ENCODE assay signal across 11 cellular contexts in the genomic region with DNA sequence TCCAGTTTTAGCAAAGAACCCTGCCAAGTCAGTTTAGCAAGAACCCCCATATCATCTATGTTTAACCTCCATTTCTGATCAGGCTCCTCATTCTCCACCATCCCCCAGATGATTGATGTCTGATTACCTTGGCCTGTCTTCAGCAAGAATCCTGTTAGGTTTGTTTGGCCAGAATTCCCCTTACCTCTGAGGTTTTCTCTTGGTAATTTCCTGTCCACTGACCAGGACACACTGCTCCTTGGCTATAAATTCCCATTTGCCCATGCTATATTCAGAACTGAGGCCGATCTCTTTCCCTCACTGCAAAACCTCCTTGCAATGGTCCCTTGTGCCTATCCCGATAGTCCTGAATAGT. TPM values are rescaled to one million over a fixed set of nuclear protein-coding genes. Genes with fewer than 3 reads are reported as not detected.
DNase-seq lines count a peak whose midpoint lies in the region; ATAC-seq and TF ChIP-seq lines count a peak whose summit lies in the region.
"Had no signal": no experiment of that assay in that cellular context is flagged by ENCODE, and none has a peak within 500 bp of the region (broad histone marks: within the 10 kb centered on the region; RNA-seq: fewer than 3 reads in every experiment).

No MANE protein-coding gene starts in this region.

- DNase-seq in ELF-1 (ENCODE audit: low read depth, low spot score) (peak; percentile 38), NCI-H226 (peak; percentile 9), mammary epithelial cell (no peak), GM13977 (ENCODE audit: low spot score) (no peak), GM20000 (ENCODE audit: low spot score) (no peak)
- DNase-seq in effector memory CD4-positive, alpha-beta T cell, result no peak
- DNase-seq: activated CD4-positive, alpha-beta T cell treated with anti-CD3 and anti-CD28 coated beads for 48 hours; amniotic stem cell had no signal

- peak overlapping the region; percentile 62 to 65 (median 62) for H3K4me3 Mint-ChIP-seq in nephron

- peaks cover 23% of the 10 kb centered on the region for H3K4me1 ChIP-seq in mammary epithelial cell (ENCODE audit: insufficient read depth, low read length)
- H3K4me1 ChIP-seq in effector memory CD4-positive, alpha-beta T cell (ENCODE audit: control insufficient read depth, insufficient read depth, low read length, poor library complexity, severe bottlenecking), result peaks cover 14% of the 10 kb centered on the region

- peaks cover 14% of the 10 kb centered on the region for H3K4me1 Mint-ChIP-seq in nephron

- WGBS in mammary epithelial cell (ENCODE audit: low coverage, missing lambda C conversion rate), result 71% methylated on average over 2 of the region's 2 CpGs

- H3K9ac ChIP-seq in mammary epithelial cell (ENCODE audit: insufficient read depth, low read length), result no peak overlapping the region

- in situ Hi-C loops in mammary epithelial cell (cut with MboI; ENCODE audit: low sequenced_read_pairs in 2 of 2) (no loop called here), GM13977 (cut with MboI; ENCODE audit: low pct_unique_long_range_greater_than_20kb, low sequenced_read_pairs, unreplicated experiment) (no loop called here)

- peak overlapping the region; percentile 66 for H2AFZ ChIP-seq in mammary epithelial cell (ENCODE audit: low read depth, low read length)

- no peak overlapping the region for H3K27ac ChIP-seq in mammary epithelial cell (ENCODE audit: insufficient read depth, low read depth, low read length)
- no peak overlapping the region for H3K27ac ChIP-seq in effector memory CD4-positive, alpha-beta T cell (ENCODE audit: insufficient read depth, low read length, poor library complexity, severe bottlenecking)
- H3K27ac ChIP-seq: thoracic aorta had no signal

- peaks cover 23% of the 10 kb centered on the region for H3K27me3 Mint-ChIP-seq in nephron (ENCODE audit: low read depth)

- H3K4me3 ChIP-seq in mammary epithelial cell (replicated peaks in 1 of 3; ENCODE audit: insufficient read depth in 1 of 3, low read depth in 2 of 3, low read length in 3 of 3), result no peak overlapping the region
- no peak overlapping the region for H3K4me3 ChIP-seq in effector memory CD4-positive, alpha-beta T cell (ENCODE audit: insufficient read depth, low read depth, low read length, poor library complexity, severe bottlenecking)

- no peak for TF ChIP-seq CTCF in mammary epithelial cell (conservative IDR thresholded peaks at IDR 0.05 in 1 of 2, IDR thresholded peaks at IDR 0.05 in 1 of 2; ENCODE audit: extremely low read depth in 1 of 2, insufficient read depth in 1 of 2, low read depth in 1 of 2, low read length in 2 of 2)
- no peak for TF ChIP-seq CTCF in nephron (IDR thresholded peaks at IDR 0.05; ENCODE audit: unreplicated experiment in 3 of 3)
- no peak for TF ChIP-seq CTCF in GM13977 (IDR thresholded peaks at IDR 0.05; ENCODE audit: extremely low read depth, insufficient read depth, missing control alignments)
- TF ChIP-seq CTCF in GM20000 (IDR thresholded peaks at IDR 0.05; ENCODE audit: extremely low read depth, missing control alignments), result no peak

- no peaks in the 10 kb centered on the region for H3K36me3 ChIP-seq in mammary epithelial cell (ENCODE audit: insufficient read depth, low read length)
- no peaks in the 10 kb centered on the region for H3K36me3 ChIP-seq in effector memory CD4-positive, alpha-beta T cell (ENCODE audit: control insufficient read depth, insufficient read depth, low read length)
- H3K36me3 ChIP-seq: thoracic aorta had no signal

- intact Hi-C loops in mammary epithelial cell (cut with micrococcal nuclease), result no loop called here

- H3K9me3 Mint-ChIP-seq in nephron, result no peaks in the 10 kb centered on the region

- no TSS peak for BruUV-seq in mammary epithelial cell (replicated peaks; lab: Mats Ljungman, UMichigan)

- no peak overlapping the region for H3K27ac Mint-ChIP-seq in nephron

- no peaks in the 10 kb centered on the region for H3K36me3 Mint-ChIP-seq in nephron (ENCODE audit: low read depth)

- H4K20me1 ChIP-seq in mammary epithelial cell (ENCODE audit: insufficient read depth, low read length), result no peaks in the 10 kb centered on the region

- dilution Hi-C loops in mammary epithelial cell (cut with HindIII; ENCODE audit: low sequenced_read_pairs), result no loop called here

- H3K9me3 ChIP-seq in mammary epithelial cell (replicated peaks; ENCODE audit: insufficient read depth, low read length), result no peaks in the 10 kb centered on the region
- H3K9me3 ChIP-seq in effector memory CD4-positive, alpha-beta T cell (ENCODE audit: control insufficient read depth, low read length), result no peaks in the 10 kb centered on the region
- H3K9me3 ChIP-seq: thoracic aorta had no signal

- CTCF ChIA-PET in mammary epithelial cell (lab: Charles Lee; ENCODE audit: low non-redundant PET), result no interaction called here

- H3K27me3 ChIP-seq in mammary epithelial cell (ENCODE audit: insufficient read depth, low read length), result no peaks in the 10 kb centered on the region
- peaks cover 4% of the 10 kb centered on the region for H3K27me3 ChIP-seq in effector memory CD4-positive, alpha-beta T cell (replicated peaks; ENCODE audit: control insufficient read depth, insufficient read depth, low read length, poor library complexity, severe bottlenecking)

- H3K4me2 ChIP-seq in mammary epithelial cell (ENCODE audit: insufficient read depth, low read depth, low read length), result no peak overlapping the region

- no peaks in the 10 kb centered on the region for H3K79me2 ChIP-seq in mammary epithelial cell (ENCODE audit: insufficient read depth, low read length)

- ATAC-seq in GM21367 (IDR thresholded peaks at IDR 0.05; ENCODE audit: unreplicated experiment), result no peak

RNA-seq across cellular contexts. Expression of a gene that starts 27.0 kb away (rescaled TPM):
- total RNA-seq in mammary epithelial cell, result 1 to 10 TPM; 2.0 to 4.0 TPM
- 1.3 TPM for polyA plus RNA-seq in mammary epithelial cell
- polyA minus RNA-seq in mammary epithelial cell, result not detected

RNA-seq across cellular contexts. Expression of a gene that starts 54.3 kb away (rescaled TPM):
- 10 to 100 TPM; 45.3 to 49.2 TPM for total RNA-seq in mammary epithelial cell
- polyA plus RNA-seq in mammary epithelial cell, result 46.7 TPM
- 69.3 TPM for polyA minus RNA-seq in mammary epithelial cell

Comparison
In these comparisons a context has a peak if more than half of its experiments do, and no peak if none do; other contexts are left out.
1. DNase-seq: peak in ELF-1 (single experiment) and NCI-H226 (single experiment); none in mammary epithelial cell (single experiment), GM13977 (single experiment), effector memory CD4-positive, alpha-beta T cell (0 of 3) and GM20000 (single experiment).